17 cellular contexts compared by ENCODE assay signal in genomic region chr9:132164604-132165362, GRCh38. TPM values are rescaled to one million over a fixed set of nuclear protein-coding genes. Genes with fewer than 3 reads are reported as not detected.
DNase-seq lines count a peak whose midpoint lies in the region; ATAC-seq, FAIRE-seq and TF ChIP-seq lines count a peak whose summit lies in the region.
"Had no signal": no experiment of that assay in that cellular context is flagged by ENCODE, and none has a peak within 500 bp of the region (broad histone marks: within the 10 kb centered on the region; RNA-seq: fewer than 3 reads in every experiment).

No MANE protein-coding gene starts in this region.

- TF ChIP-seq CTCF in LNCaP clone FGC (IDR thresholded peaks at IDR 0.05; ENCODE audit: control insufficient read depth, extremely low read depth, insufficient read depth) (no peak), kidney (IDR thresholded peaks at IDR 0.05; ENCODE audit: borderline replicate concordance, extremely low read depth, insufficient read depth) (no peak)

- 9 to 21% (median 13%) methylated on average over 16 of the region's 16 CpGs for WGBS in small intestine, 3 donors

- no peak overlapping the region for H3K4me3 ChIP-seq in LNCaP clone FGC (ENCODE audit: low read depth, low read length)
- no peak overlapping the region for H3K4me3 ChIP-seq in kidney (ENCODE audit: low read length in 2 of 2)
- H3K4me3 ChIP-seq in small intestine (ENCODE audit: low read depth in 1 of 2, low read length in 2 of 2): no peak overlapping the region
- H3K4me3 ChIP-seq: mucosa of descending colon, smooth muscle cell, thyroid gland had no signal

- peaks cover 11 to 26% of the 10 kb centered on the region in 2 donors for H3K27me3 ChIP-seq in small intestine (ENCODE audit: control insufficient read depth in 2 of 2, insufficient read depth in 2 of 2, low read length in 2 of 2)

- H3K9me3 ChIP-seq in kidney (ENCODE audit: control insufficient read depth in 1 of 2, low read length in 2 of 2): no peaks in the 10 kb centered on the region
- H3K9me3 ChIP-seq in small intestine (ENCODE audit: control insufficient read depth, low read depth): no peaks in the 10 kb centered on the region
- H3K9me3 ChIP-seq: mucosa of descending colon, thyroid gland had no signal

- H3K4me1 ChIP-seq in kidney (ENCODE audit: control insufficient read depth in 1 of 2, insufficient read depth in 1 of 2, low read depth in 1 of 2, low read length in 2 of 2) (peaks cover 0 to 2% of the 10 kb centered on the region in 2 donors), small intestine (ENCODE audit: control insufficient read depth in 2 of 2, insufficient read depth in 1 of 2, low read depth in 1 of 2, low read length in 1 of 2) (peaks cover 6% of the 10 kb centered on the region in 2 donors)

- H3K27ac ChIP-seq in kidney (ENCODE audit: low read depth in 2 of 2, low read length in 2 of 2) (no peak overlapping the region), small intestine (ENCODE audit: low read depth in 1 of 2, low read length in 1 of 2) (no peak overlapping the region)
- H3K27ac ChIP-seq: thyroid gland had no signal

- DNase-seq in LNCaP clone FGC (ENCODE audit: low read depth): peak; percentile 48
- DNase-seq in ecto neural progenitor cell (ENCODE audit: low spot score): peak; percentile 56
- no peak for DNase-seq in kidney
- DNase-seq in small intestine: peak; percentile 89
- no peak for DNase-seq in NCI-H146 treated with DMSO at 0.1 percent for 48 hours (lab: John Stamatoyannopoulos, UW; ENCODE audit: unreplicated experiment)
- DNase-seq in pons (ENCODE audit: low spot score): no peak
- DNase-seq: activated CD4-positive, alpha-beta T cell treated with anti-CD3 and anti-CD28 coated beads for 4 hours; activated effector memory CD4-positive, alpha-beta T cell treated with anti-CD3 and anti-CD28 coated beads, Interleukin-2, amount 50 U/mL, for 16 hours; hippocampal formation; NCI-H1930 had no signal

- H3K36me3 ChIP-seq in kidney (ENCODE audit: control insufficient read depth in 1 of 2, insufficient read depth in 2 of 2, low read length in 2 of 2): no peaks in the 10 kb centered on the region
- H3K36me3 ChIP-seq in small intestine (ENCODE audit: control insufficient read depth in 2 of 2, insufficient read depth in 2 of 2, low read length in 2 of 2): no peaks in the 10 kb centered on the region
- H3K36me3 ChIP-seq: thyroid gland had no signal

- no peak for ATAC-seq in HG02571 (IDR thresholded peaks at IDR 0.05; ENCODE audit: unreplicated experiment)
- ATAC-seq: HCT116, mucosa of descending colon, SK-N-SH treated with all-trans-retinoic acid at 6 μM for 48 hours had no signal

- intact Hi-C loops in kidney (cut with DNase I): no loop called here

- peak; percentile 44 for FAIRE-seq in kidney (lab: Jason Lieb, UNC)
- peak; percentile 15 for FAIRE-seq in small intestine (lab: Jason Lieb, UNC)
- FAIRE-seq: D721Med had no signal

- H3K9ac ChIP-seq in kidney (ENCODE audit: low read length in 2 of 2): no peak overlapping the region

RNA-seq across cellular contexts. Expression of gene NTNG2, which starts 2.9 kb away (rescaled TPM):
- 2.2 TPM for total RNA-seq in kidney
- polyA plus RNA-seq in kidney (ENCODE audit: insufficient read depth, low read depth, low replicate concordance) (0.54 TPM), small intestine (under 1 TPM; 0.33 to 0.67 (median 0.54) TPM)

Comparison
In these comparisons a context has a peak if more than half of its experiments do, and no peak if none do; other contexts are left out.
1. DNase-seq: peak in LNCaP clone FGC (single experiment), ecto neural progenitor cell (single experiment) and small intestine (single experiment); none in kidney (single experiment), NCI-H146 treated with DMSO at 0.1 percent for 48 hours (single experiment) and pons (single experiment).